20 cellular contexts compared by ENCODE assay signal in genomic region chr4:182221987-182222386, GRCh38. TPM values are rescaled to one million over a fixed set of nuclear protein-coding genes. Genes with fewer than 3 reads are reported as not detected.
DNase-seq lines count a peak whose midpoint lies in the region; ATAC-seq, FAIRE-seq and TF ChIP-seq lines count a peak whose summit lies in the region.
"Had no signal": no experiment of that assay in that cellular context is flagged by ENCODE, and none has a peak within 500 bp of the region (broad histone marks: within the 10 kb centered on the region; RNA-seq: fewer than 3 reads in every experiment).

No MANE protein-coding gene starts in this region.

- H4K8ac ChIP-seq in H1 (ENCODE audit: extremely low read depth, insufficient read depth, low read length): no peak overlapping the region
- no peak overlapping the region for H4K8ac ChIP-seq in trophoblast cell (ENCODE audit: low read depth, low read length)

- no peak overlapping the region for H4K12ac ChIP-seq in trophoblast cell (ENCODE audit: low read depth, low read length)

- no peaks in the 10 kb centered on the region for H3K9me3 ChIP-seq in H1 (ENCODE audit: insufficient read depth in 2 of 2, low read depth in 1 of 2, low read length in 1 of 2)
- no peaks in the 10 kb centered on the region for H3K9me3 ChIP-seq in trophoblast cell (ENCODE audit: insufficient read depth, low read depth, low read length)
- no peaks in the 10 kb centered on the region for H3K9me3 ChIP-seq in body of pancreas
- H3K9me3 ChIP-seq: BE2C, HAP-1 had no signal

- WGBS in H1 (ENCODE audit: extremely low coverage in 1 of 2, insufficient coverage in 1 of 2, insufficient read length in 1 of 2, insufficient replicate concordance in 2 of 2, low coverage in 1 of 2, low lambda C conversion rate in 2 of 2, missing lambda C conversion rate in 1 of 2), 2 experiments: 84% methylated on average over 5 of the region's 5 CpGs; no CpG with 5 or more reads in 1 of the 2 experiments
- WGBS in trophoblast cell (ENCODE audit: extremely low coverage, insufficient coverage, insufficient read length): no CpG with 5 or more reads among the region's 5 CpGs
- WGBS in body of pancreas, 2 donors: 77 to 80% methylated on average over 5 of the region's 5 CpGs

- H4K5ac ChIP-seq in H1 (ENCODE audit: insufficient read length, low read depth, low read length): no peak overlapping the region

- POLR2A ChIA-PET in WTC11 (lab: Charles Lee): no interaction called here
- POLR2A ChIA-PET in H1 (lab: Charles Lee; ENCODE audit: partially characterized antibody): no interaction called here

- H2BK12ac ChIP-seq in H1 (ENCODE audit: low read depth, low read length): no peak overlapping the region
- H2BK12ac ChIP-seq in trophoblast cell (ENCODE audit: low read length): no peak overlapping the region

- H3K4ac ChIP-seq in H1 (replicated peaks; ENCODE audit: insufficient read length, low read depth, low read length) (no peak overlapping the region), trophoblast cell (ENCODE audit: low read depth, low read length) (no peak overlapping the region)

- H4K91ac ChIP-seq in H1 (replicated peaks; ENCODE audit: insufficient read length, low read length) (no peak overlapping the region), trophoblast cell (ENCODE audit: low read depth, low read length) (no peak overlapping the region)

- H3K56ac ChIP-seq in H1 (replicated peaks; ENCODE audit: insufficient read length, low read depth, low read length): no peak overlapping the region

- intact Hi-C loops in body of pancreas (cut with DNase I): no loop called here

- H2BK20ac ChIP-seq in H1 (ENCODE audit: low read length): no peak overlapping the region

- H2BK120ac ChIP-seq in H1 (replicated peaks; ENCODE audit: low read depth, low read length): no peak overlapping the region
- no peak overlapping the region for H2BK120ac ChIP-seq in trophoblast cell (ENCODE audit: insufficient read depth, low read length, poor library complexity)

- FAIRE-seq in H1 (lab: Jason Lieb, UNC): peak; percentile 65
- FAIRE-seq: A204.1, G401.6, GM12891, GM19239, HepG2 had no signal

- H3K4me2 ChIP-seq in H1 (ENCODE audit: insufficient read depth in 1 of 2, low read depth in 2 of 2, low read length in 2 of 2) (no peak overlapping the region), trophoblast cell (ENCODE audit: low read length) (no peak overlapping the region)

- H3K4me3 Mint-ChIP-seq in WTC11: no peak overlapping the region
- H3K4me3 Mint-ChIP-seq: CD4-positive, CD25-positive, alpha-beta regulatory T cell; CD8-positive, alpha-beta memory T cell; IgD-negative memory B cell had no signal

- no peak overlapping the region for H2AK5ac ChIP-seq in H1 (ENCODE audit: low read depth, low read length)
- H2AK5ac ChIP-seq in trophoblast cell (ENCODE audit: low read length): no peak overlapping the region

- no peaks in the 10 kb centered on the region for H4K20me1 ChIP-seq in H1 (replicated peaks in 1 of 2; ENCODE audit: control insufficient read depth in 1 of 2, insufficient read depth in 2 of 2, low read length in 2 of 2)

- H3K27ac ChIP-seq in H1 (ENCODE audit: low read depth, low read length): 0 out of 2 replicates have a peak overlapping the region, but pooled peaks have one; percentile 14
- H3K27ac ChIP-seq in trophoblast cell (ENCODE audit: low read depth, low read length): peak overlapping the region; percentile 13
- H3K27ac ChIP-seq in body of pancreas: no peak overlapping the region

- H3K27ac Mint-ChIP-seq in WTC11: 0 out of 2 replicates have a peak overlapping the region, but pooled peaks have one; percentile 34
- H3K27ac Mint-ChIP-seq: CD4-positive, CD25-positive, alpha-beta regulatory T cell; IgD-negative memory B cell had no signal

- H3K79me1 ChIP-seq in H1 (ENCODE audit: low read depth, low read length) (no peaks in the 10 kb centered on the region), trophoblast cell (ENCODE audit: low read length) (peaks cover 11% of the 10 kb centered on the region)

- peaks cover 4% of the 10 kb centered on the region; the same call in 1 of the 2 replicates for H3K9me3 Mint-ChIP-seq in WTC11

- DNase-seq in WTC11 (ENCODE audit: low spot score) (no peak), H1 (ENCODE audit: low read depth in 1 of 2, low spot score in 2 of 2) (no peak), trophoblast cell (peak; percentile 63 to 91), body of pancreas (no peak), NCI-H2196 (lab: John Stamatoyannopoulos, UW; ENCODE audit: unreplicated experiment) (no peak), NCI-H146 treated with DMSO at 0.1 percent for 48 hours (lab: John Stamatoyannopoulos, UW; ENCODE audit: unreplicated experiment) (no peak)
- DNase-seq: ACHN; BE2C; C1 segment of cervical spinal cord; CD4-positive, CD25-positive, alpha-beta regulatory T cell; CD8-positive, alpha-beta memory T cell; COR-L47; KG1 had no signal

- H3K18ac ChIP-seq in H1 (ENCODE audit: extremely low read depth, low read length) (no peak overlapping the region), trophoblast cell (ENCODE audit: low read length) (no peak overlapping the region)

- H3K4me3 ChIP-seq in H1 (ENCODE audit: extremely low read depth in 1 of 4, insufficient read depth in 2 of 4, low read depth in 3 of 4, low read length in 4 of 4) (no peak overlapping the region), trophoblast cell (ENCODE audit: low read depth, low read length) (no peak overlapping the region), body of pancreas (no peak overlapping the region)
- H3K4me3 ChIP-seq: HAP-1 had no signal

- H3K4me1 ChIP-seq in H1 (replicated peaks in 1 of 4; ENCODE audit: control insufficient read depth in 3 of 4, insufficient read depth in 4 of 4, low read length in 3 of 4): peaks cover 0 to 3% (median 0%) of the 10 kb centered on the region in 4 experiments; a peak in 3 of 7 replicates
- H3K4me1 ChIP-seq in trophoblast cell (ENCODE audit: control insufficient read depth in 1 of 2, insufficient read depth in 2 of 2, low read length in 2 of 2): peaks cover 14% of the 10 kb centered on the region in 2 experiments
- H3K4me1 ChIP-seq in body of pancreas: no peaks in the 10 kb centered on the region

- no peak for TF ChIP-seq RAD21 in H1 (IDR thresholded peaks at IDR 0.05 in 1 of 2, conservative IDR thresholded peaks at IDR 0.05 in 1 of 2; ENCODE audit: low read depth in 2 of 2, low read length in 2 of 2)

- H3K36me3 ChIP-seq in H1 (ENCODE audit: control insufficient read depth in 2 of 4, insufficient read depth in 4 of 4, low read length in 3 of 4) (no peaks in the 10 kb centered on the region; a peak in 2 of 8 replicates), trophoblast cell (ENCODE audit: control insufficient read depth in 1 of 2, insufficient read depth in 2 of 2, low read length in 2 of 2) (peaks cover 0 to 2% of the 10 kb centered on the region in 2 experiments), body of pancreas (replicated peaks in 1 of 2; ENCODE audit: insufficient read depth in 1 of 2, low read depth in 2 of 2) (no peaks in the 10 kb centered on the region)
- H3K36me3 ChIP-seq: HAP-1 had no signal

- H3K27me3 Mint-ChIP-seq in WTC11 (ENCODE audit: low read depth): no peaks in the 10 kb centered on the region
- H3K27me3 Mint-ChIP-seq: CD4-positive, CD25-positive, alpha-beta regulatory T cell; CD8-positive, alpha-beta memory T cell; IgD-negative memory B cell had no signal

- H3K79me2 ChIP-seq in H1 (ENCODE audit: control insufficient read depth in 1 of 2, insufficient read depth in 2 of 2, low read length in 2 of 2): no peaks in the 10 kb centered on the region
- peaks cover 9% of the 10 kb centered on the region for H3K79me2 ChIP-seq in trophoblast cell (ENCODE audit: control insufficient read depth, insufficient read depth, low read length, poor library complexity)

- H3K4me1 Mint-ChIP-seq in WTC11: peaks cover 23% of the 10 kb centered on the region
- H3K4me1 Mint-ChIP-seq: CD4-positive, CD25-positive, alpha-beta regulatory T cell; CD8-positive, alpha-beta memory T cell; IgD-negative memory B cell had no signal

- no peaks in the 10 kb centered on the region for H3K23me2 ChIP-seq in H1 (ENCODE audit: low read depth, low read length)

- CTCF ChIA-PET in WTC11 (lab: Charles Lee): no interaction called here
- CTCF ChIA-PET in H1 (lab: Charles Lee; ENCODE audit: partially characterized antibody): no interaction called here

- H3K23ac ChIP-seq in H1 (ENCODE audit: insufficient read length) (no peak overlapping the region), trophoblast cell (ENCODE audit: low read length) (no peak overlapping the region)

- no peaks in the 10 kb centered on the region for H3K27me3 ChIP-seq in H1 (replicated peaks in 1 of 4; ENCODE audit: control insufficient read depth in 3 of 4, extremely low read depth in 1 of 4, insufficient read depth in 3 of 4, low read length in 3 of 4)
- H3K27me3 ChIP-seq in trophoblast cell (ENCODE audit: insufficient read depth, low read length): no peaks in the 10 kb centered on the region
- H3K27me3 ChIP-seq in body of pancreas: no peaks in the 10 kb centered on the region
- H3K27me3 ChIP-seq: BE2C had no signal

- no peak for TF ChIP-seq EP300 in H1 (IDR thresholded peaks at IDR 0.05; ENCODE audit: borderline replicate concordance in 1 of 2, low read depth in 2 of 2, low read length in 2 of 2)

- H2AFZ ChIP-seq in H1 (ENCODE audit: low read length) (no peak overlapping the region), trophoblast cell (ENCODE audit: insufficient read depth, low read length, poor library complexity) (no peak overlapping the region)

- no peak overlapping the region for H3K9ac ChIP-seq in H1 (replicated peaks in 1 of 4; ENCODE audit: extremely low read depth in 1 of 4, low read depth in 3 of 4, low read length in 3 of 4)
- no peak overlapping the region for H3K9ac ChIP-seq in trophoblast cell (ENCODE audit: low read length)

- no peak for TF ChIP-seq CTCF in WTC11 (IDR thresholded peaks at IDR 0.05)
- no peak for TF ChIP-seq CTCF in H1 (IDR thresholded peaks at IDR 0.05; ENCODE audit: control extremely low read depth in 1 of 3, insufficient read depth in 1 of 3, low read depth in 1 of 3, low read length in 3 of 3)
- no peak for TF ChIP-seq CTCF in body of pancreas (IDR thresholded peaks at IDR 0.05)

- TF ChIP-seq POLR2A in H1 (IDR thresholded peaks at IDR 0.05; ENCODE audit: control extremely low read depth in 1 of 2, low read depth in 2 of 2, low read length in 2 of 2) (no peak), body of pancreas (IDR thresholded peaks at IDR 0.05) (no peak)

- H3K36me3 Mint-ChIP-seq in WTC11: no peaks in the 10 kb centered on the region
- H3K36me3 Mint-ChIP-seq: CD4-positive, CD25-positive, alpha-beta regulatory T cell; CD8-positive, alpha-beta memory T cell; IgD-negative memory B cell had no signal

- H2BK15ac ChIP-seq in H1 (ENCODE audit: low read length): no peak overlapping the region

- H2BK5ac ChIP-seq in H1 (ENCODE audit: low read depth, low read length) (no peak overlapping the region), trophoblast cell (ENCODE audit: low read depth, low read length, poor library complexity) (no peak overlapping the region)

- H3K14ac ChIP-seq in H1 (ENCODE audit: insufficient read length) (no peak overlapping the region), trophoblast cell (ENCODE audit: low read length) (no peak overlapping the region)

- ATAC-seq in WTC11 (no peak), body of pancreas (no peak)
- ATAC-seq: HepG2 had no signal

RNA-seq across cellular contexts. Expression of gene TENM3, which starts 21.2 kb away (rescaled TPM):
- 58.1 to 71.0 TPM (median 59.7 TPM) in 3 replicates for total RNA-seq in WTC11 (2021)
- total RNA-seq in H1 (2021; fragmentation: NEBNext Ultra II Directional; extraction: Animal tissue kit (Norgen Biotek cat#: 25700)): 67.0 and 69.3 TPM in 2 replicates
- 36.9 and 53.4 TPM in 2 replicates for polyA plus RNA-seq in H1 (2011; rRNA removed)
- polyA plus RNA-seq in H1 (2011; cell fraction: cytosol; rRNA removed): 40.7 TPM
- 118 TPM for polyA plus RNA-seq in H1 (2011; cell fraction: nucleus; rRNA removed)
- polyA plus RNA-seq in H1 (2012, experiment 1 of 2): 26.3 to 39.5 TPM (median 35.6 TPM) in 4 replicates
- polyA plus RNA-seq in H1 (2012, experiment 2 of 2): 1.8 TPM
- 79.4 TPM for polyA plus RNA-seq in H1 (2013, experiment 1 of 2)
- 74.1 TPM for polyA plus RNA-seq in H1 (2013, experiment 2 of 2)
- polyA minus RNA-seq in H1 (2011; rRNA and poly(A)+ RNA removed): 187 and 223 TPM in 2 replicates
- polyA minus RNA-seq in H1 (2011; cell fraction: cytosol; rRNA and poly(A)+ RNA removed): 110 TPM
- 335 TPM for polyA minus RNA-seq in H1 (2011; cell fraction: nucleus; rRNA and poly(A)+ RNA removed)
- polyA plus RNA-seq in trophoblast cell (2013): 112 and 119 TPM in 2 replicates
- 1 to 10 TPM; 2.3 to 9.6 TPM for total RNA-seq in body of pancreas
- total RNA-seq: CD4-positive, CD25-positive, alpha-beta regulatory T cell; CD8-positive, alpha-beta memory T cell had no signal
- polyA plus RNA-seq: CD4-positive, CD25-positive, alpha-beta regulatory T cell; CD8-positive, alpha-beta memory T cell; HepG2; IgD-negative memory B cell had no signal

Comparison
In these comparisons a context has a peak if more than half of its experiments do, and no peak if none do; other contexts are left out.
1. DNase-seq: peak in trophoblast cell (2 of 2); none in WTC11 (single experiment), H1 (0 of 2), body of pancreas (0 of 4), NCI-H2196 (single experiment) and NCI-H146 treated with DMSO at 0.1 percent for 48 hours (single experiment).
2. H3K27ac ChIP-seq: peak in H1 (single experiment) and trophoblast cell (single experiment); none in body of pancreas (0 of 4).